Comparison of ENCODE assay signal across 8 cellular contexts in the genomic region with DNA sequence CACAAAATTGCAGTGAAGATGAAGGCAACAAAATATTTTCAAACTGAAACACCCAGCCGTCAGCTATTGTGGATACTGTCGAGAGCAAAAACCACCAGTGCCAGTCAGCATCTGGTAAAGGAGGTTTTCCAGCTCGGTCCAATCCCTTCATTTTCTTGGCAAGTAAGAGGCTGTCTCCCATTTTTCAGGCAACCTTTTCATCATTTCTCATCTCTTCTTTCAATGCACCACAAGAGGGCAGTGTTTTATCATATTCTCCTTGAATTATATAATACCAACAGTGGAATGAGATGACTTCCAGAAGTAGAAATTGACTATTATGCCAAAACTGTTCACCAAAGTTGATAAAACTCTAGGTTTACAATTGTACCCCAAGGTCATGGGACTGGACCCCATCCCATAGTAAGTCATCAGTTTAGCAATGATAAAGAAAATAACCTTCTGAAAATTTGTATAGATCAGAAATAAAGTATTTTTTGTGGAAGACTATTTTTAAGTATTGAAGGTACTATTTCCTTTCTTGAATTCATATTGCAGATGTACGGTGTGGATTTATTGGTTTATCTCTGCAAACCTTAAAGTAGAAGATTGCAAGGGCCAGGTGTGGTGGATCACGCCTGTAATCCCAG. TPM values are rescaled to one million over a fixed set of nuclear protein-coding genes. Genes with fewer than 3 reads are reported as not detected.
DNase-seq lines count a peak whose midpoint lies in the region; ATAC-seq and TF ChIP-seq lines count a peak whose summit lies in the region.

No MANE protein-coding gene starts in this region.

- H3K4me3 ChIP-seq in Karpas-422 (ENCODE audit: low read length) (no peak overlapping the region), Peyer's patch (no peak overlapping the region), lower lobe of right lung (no peak overlapping the region)

- intact Hi-C loops in lower lobe of right lung (cut with DNase I): no loop called here

- H3K4me1 ChIP-seq in Karpas-422 (ENCODE audit: low read length) (no peaks in the 10 kb centered on the region), Peyer's patch (no peaks in the 10 kb centered on the region), lower lobe of right lung (peaks cover 17% of the 10 kb centered on the region)

- no peak overlapping the region for H2AFZ ChIP-seq in Karpas-422 (ENCODE audit: low read length)

- H3K79me2 ChIP-seq in Karpas-422 (ENCODE audit: low read length): no peaks in the 10 kb centered on the region

- H4K20me1 ChIP-seq in Karpas-422 (ENCODE audit: insufficient read depth, low read depth, low read length): no peaks in the 10 kb centered on the region

- no peak overlapping the region for H3K4me2 ChIP-seq in Karpas-422 (ENCODE audit: low read depth, low read length, poor library complexity, severe bottlenecking)

- TF ChIP-seq CTCF in Peyer's patch (IDR thresholded peaks at IDR 0.05) (peak; percentile 43 to 93 (median 84)), lower lobe of right lung (IDR thresholded peaks at IDR 0.05) (peak; percentile 65)

- H3K9me3 ChIP-seq in Karpas-422 (ENCODE audit: low read length) (no peaks in the 10 kb centered on the region), Peyer's patch (no peaks in the 10 kb centered on the region), lower lobe of right lung (no peaks in the 10 kb centered on the region)

- H3K9me2 ChIP-seq in Karpas-422 (replicated peaks; ENCODE audit: insufficient read depth, low read length): no peaks in the 10 kb centered on the region

- H3K27me3 ChIP-seq in Karpas-422 (ENCODE audit: low read length) (no peaks in the 10 kb centered on the region), Peyer's patch (no peaks in the 10 kb centered on the region), lower lobe of right lung (ENCODE audit: low read depth) (no peaks in the 10 kb centered on the region)

- H3K27ac ChIP-seq in Karpas-422 (ENCODE audit: low read length): no peak overlapping the region
- H3K27ac ChIP-seq in Peyer's patch: no peak overlapping the region
- H3K27ac ChIP-seq in lower lobe of right lung: no peak overlapping the region

- peak; percentile 59 to 64 for ATAC-seq in lower lobe of right lung
- ATAC-seq in GM21367 (IDR thresholded peaks at IDR 0.05; ENCODE audit: unreplicated experiment): no peak
- ATAC-seq in GM21447 (IDR thresholded peaks at IDR 0.05; ENCODE audit: unreplicated experiment): no peak

- H3K36me3 ChIP-seq in Karpas-422 (ENCODE audit: insufficient read depth, low read length) (peaks cover 14% of the 10 kb centered on the region; the same call in 1 of the 2 replicates), Peyer's patch (peaks cover 0 to 14% (median 0%) of the 10 kb centered on the region in 3 donors), lower lobe of right lung (peaks cover 42% of the 10 kb centered on the region)

- H3K9ac ChIP-seq in Karpas-422 (ENCODE audit: low read length): no peak overlapping the region

- DNase-seq in Daoy (ENCODE audit: low read depth): peak; percentile 33
- DNase-seq in Karpas-422: peak; percentile 86
- no peak for DNase-seq in Peyer's patch
- DNase-seq in dermis blood vessel endothelial cell: peak; percentile 78
- DNase-seq in lower lobe of right lung: no peak
- no peak for DNase-seq in GDM1 (lab: John Stamatoyannopoulos, UW)

- no peak for TF ChIP-seq POLR2A in Peyer's patch (IDR thresholded peaks at IDR 0.05)

RNA-seq across cellular contexts. Expression of gene NQO1, which starts 16.8 kb away (rescaled TPM):
- total RNA-seq in Daoy (2014; rRNA removed; shearing (Covaris generic)): 67.3 and 85.4 TPM in 2 replicates
- total RNA-seq in Karpas-422 (2014; rRNA removed; shearing (Covaris generic); ENCODE audit: low replicate concordance): 16.2 and 19.0 TPM in 2 replicates
- 100 to 1,000 TPM in 3 of 4 donors, 10 to 100 TPM in 1; 42.4 to 311 (median 144) TPM for total RNA-seq in Peyer's patch
- 427 and 456 TPM in 2 replicates for total RNA-seq in dermis blood vessel endothelial cell
- total RNA-seq in lower lobe of right lung: 57.8 TPM

RNA-seq across cellular contexts. Expression of gene NOB1, which starts 45.2 kb away (rescaled TPM):
- 15.6 and 18.9 TPM in 2 replicates for total RNA-seq in Daoy (2014; rRNA removed; shearing (Covaris generic))
- 50.5 and 68.3 TPM in 2 replicates for total RNA-seq in Karpas-422 (2014; rRNA removed; shearing (Covaris generic); ENCODE audit: low replicate concordance)
- total RNA-seq in Peyer's patch (10 to 100 TPM; 13.5 to 37.1 (median 27.7) TPM), dermis blood vessel endothelial cell (19.4 and 22.7 TPM in 2 replicates), lower lobe of right lung (30.3 TPM)

RNA-seq across cellular contexts. Expression of gene WWP2, which starts 52.6 kb away (rescaled TPM):
- total RNA-seq in Daoy (2014; rRNA removed; shearing (Covaris generic)): 15.7 and 16.8 TPM in 2 replicates
- total RNA-seq in Karpas-422 (2014; rRNA removed; shearing (Covaris generic); ENCODE audit: low replicate concordance): 30.7 and 42.0 TPM in 2 replicates
- total RNA-seq in Peyer's patch (100 to 1,000 TPM in 3 of 4 donors, 10 to 100 TPM in 1; 93.5 to 199 (median 111) TPM), dermis blood vessel endothelial cell (25.4 and 39.0 TPM in 2 replicates), lower lobe of right lung (83.7 TPM)

Comparison
In these comparisons a context has a peak if more than half of its experiments do, and no peak if none do; other contexts are left out.
1. DNase-seq: peak in Daoy (single experiment), Karpas-422 (single experiment) and dermis blood vessel endothelial cell (single experiment); none in Peyer's patch (0 of 3), lower lobe of right lung (single experiment) and GDM1 (single experiment).
2. ATAC-seq: peak in lower lobe of right lung (2 of 2); none in GM21367 (single experiment) and GM21447 (single experiment).